9 cellular contexts compared by ENCODE assay signal in genomic region chr14:93430319-93430801, GRCh38. TPM values are rescaled to one million over a fixed set of nuclear protein-coding genes. Genes with fewer than 3 reads are reported as not detected.
DNase-seq lines count a peak whose midpoint lies in the region; ATAC-seq and TF ChIP-seq lines count a peak whose summit lies in the region.
"Had no signal": no experiment of that assay in that cellular context is flagged by ENCODE, and none has a peak within 500 bp of the region (broad histone marks: within the 10 kb centered on the region; RNA-seq: fewer than 3 reads in every experiment).

No MANE protein-coding gene starts in this region.

- CTCF ChIA-PET in HEK293 (lab: Yijun Ruan, JAX): interaction anchor here (0.6 kb wide), 1 partner anchor 54 kb away, joined by 3 read pairs; no protein-coding TSS in a partner anchor

- H3K4me1 Mint-ChIP-seq in activated naive CD8-positive, alpha-beta T cell treated with anti-CD3 and anti-CD28 coated beads, Interleukin-2, amount 50 U/mL, for 24 hours: no peaks in the 10 kb centered on the region
- H3K4me1 Mint-ChIP-seq in stimulated activated effector memory CD8-positive, alpha-beta T cell treated with anti-CD3 and anti-CD28 coated beads, Interleukin-12 subunit alpha, Interleukin-12 subunit beta, amount 100 ng/mL, for 72 hours: no peaks in the 10 kb centered on the region

- POLR2A ChIA-PET in HEK293 (lab: Yijun Ruan, JAX): no interaction called here

- no peaks in the 10 kb centered on the region; the same call in 1 of the 2 replicates for H3K9me3 ChIP-seq in HEK293 (ENCODE audit: control insufficient read depth, insufficient read depth, low read depth, low read length)

- H3K27me3 ChIP-seq in foreskin keratinocyte: peaks cover 33% of the 10 kb centered on the region

- peaks cover 49% of the 10 kb centered on the region for H3K27me3 Mint-ChIP-seq in activated naive CD8-positive, alpha-beta T cell treated with anti-CD3 and anti-CD28 coated beads, Interleukin-2, amount 50 U/mL, for 24 hours

- peaks cover 28% of the 10 kb centered on the region for H3K9me3 Mint-ChIP-seq in activated naive CD8-positive, alpha-beta T cell treated with anti-CD3 and anti-CD28 coated beads, Interleukin-2, amount 50 U/mL, for 24 hours
- peaks cover 12% of the 10 kb centered on the region for H3K9me3 Mint-ChIP-seq in stimulated activated effector memory CD8-positive, alpha-beta T cell treated with anti-CD3 and anti-CD28 coated beads, Interleukin-12 subunit alpha, Interleukin-12 subunit beta, amount 100 ng/mL, for 72 hours

- H3K27ac ChIP-seq in HEK293 (ENCODE audit: extremely low read depth, low read depth, low read length): no peak overlapping the region
- no peak overlapping the region for H3K27ac ChIP-seq in foreskin keratinocyte

- H3K4me3 Mint-ChIP-seq in activated naive CD8-positive, alpha-beta T cell treated with anti-CD3 and anti-CD28 coated beads, Interleukin-2, amount 50 U/mL, for 24 hours: no peak overlapping the region
- no peak overlapping the region for H3K4me3 Mint-ChIP-seq in stimulated activated effector memory CD8-positive, alpha-beta T cell treated with anti-CD3 and anti-CD28 coated beads, Interleukin-12 subunit alpha, Interleukin-12 subunit beta, amount 100 ng/mL, for 72 hours
- H3K4me3 Mint-ChIP-seq: IgD-negative memory B cell had no signal

- intact Hi-C loops in posterior cingulate gyrus (cut with DNase I): loop anchor here (1.0 to 5.0 kb wide), 2 partner anchors 97 to 223 kb away; partner anchors contain the start of genes BTBD7, GON7 and UBR7

- H3K4me3 ChIP-seq in HEK293 (ENCODE audit: low read depth, low read length): peak overlapping the region; percentile 49

- peak; percentile 12 for ATAC-seq in foreskin keratinocyte
- ATAC-seq in activated naive CD8-positive, alpha-beta T cell treated with anti-CD3 and anti-CD28 coated beads, Interleukin-2, amount 50 U/mL, for 24 hours: no peak
- no peak for ATAC-seq in stimulated activated effector memory CD8-positive, alpha-beta T cell treated with anti-CD3 and anti-CD28 coated beads, Interleukin-12 subunit alpha, Interleukin-12 subunit beta, amount 100 ng/mL, for 72 hours

- no peak overlapping the region for H3K27ac Mint-ChIP-seq in activated naive CD8-positive, alpha-beta T cell treated with anti-CD3 and anti-CD28 coated beads, Interleukin-2, amount 50 U/mL, for 24 hours
- H3K27ac Mint-ChIP-seq in stimulated activated effector memory CD8-positive, alpha-beta T cell treated with anti-CD3 and anti-CD28 coated beads, Interleukin-12 subunit alpha, Interleukin-12 subunit beta, amount 100 ng/mL, for 72 hours: no peak overlapping the region
- H3K27ac Mint-ChIP-seq: IgD-negative memory B cell had no signal

- no peaks in the 10 kb centered on the region for H3K36me3 Mint-ChIP-seq in activated naive CD8-positive, alpha-beta T cell treated with anti-CD3 and anti-CD28 coated beads, Interleukin-2, amount 50 U/mL, for 24 hours (ENCODE audit: low read depth)
- H3K36me3 Mint-ChIP-seq in stimulated activated effector memory CD8-positive, alpha-beta T cell treated with anti-CD3 and anti-CD28 coated beads, Interleukin-12 subunit alpha, Interleukin-12 subunit beta, amount 100 ng/mL, for 72 hours: no peaks in the 10 kb centered on the region

- DNase-seq in NCI-H69 (lab: John Stamatoyannopoulos, UW): peak; percentile 96
- no peak for DNase-seq in foreskin keratinocyte
- DNase-seq in posterior cingulate gyrus: peak; percentile 48 to 96 (median 78)
- DNase-seq in AML-193 (lab: John Stamatoyannopoulos, UW): no peak
- no peak for DNase-seq in activated naive CD8-positive, alpha-beta T cell treated with anti-CD3 and anti-CD28 coated beads, Interleukin-2, amount 50 U/mL, for 24 hours
- no peak for DNase-seq in activated CD4-positive, alpha-beta T cell treated with anti-CD3 and anti-CD28 coated beads, Interleukin-2, amount 50 U/mL, for 48 hours
- DNase-seq in stimulated activated effector memory CD8-positive, alpha-beta T cell treated with anti-CD3 and anti-CD28 coated beads, Interleukin-12 subunit alpha, Interleukin-12 subunit beta, amount 100 ng/mL, for 72 hours (ENCODE audit: low spot score in 2 of 2): no peak

- H3K4me1 ChIP-seq in HEK293 (ENCODE audit: control insufficient read depth, insufficient read depth, low read length): 0 out of 2 replicates have a peak, but pooled peaks cover 2% of the 10 kb centered on the region
- no peaks in the 10 kb centered on the region for H3K4me1 ChIP-seq in foreskin keratinocyte

- H3K36me3 ChIP-seq in HEK293 (ENCODE audit: control insufficient read depth in 2 of 2, insufficient read depth in 1 of 2, low read length in 2 of 2): no peaks in the 10 kb centered on the region

- no peak for TF ChIP-seq CTCF in HEK293 (tag by site-specific recombination; IDR thresholded peaks at IDR 0.05)
- TF ChIP-seq CTCF in foreskin keratinocyte (conservative IDR thresholded peaks at IDR 0.05): no peak

TF ChIP-seq in HEK293, 187 proteins besides CTCF, POLR2A, EP300 and RAD21 (continues in another document):
- 0 out of 2 replicates have a peak, but pooled peaks have one; percentile 14 for TF ChIP-seq IKZF3 (tag by site-specific recombination; IDR thresholded peaks at IDR 0.05)
- TF ChIP-seq ZBTB48 (tag by site-specific recombination; IDR thresholded peaks at IDR 0.05): peak; percentile 87
- peak; percentile 35; the same call in 1 of the 2 replicates for TF ChIP-seq ZNF660 (tag by site-specific recombination; IDR thresholded peaks at IDR 0.05)
- TF ChIP-seq ZNF585B (tag by site-specific recombination; IDR thresholded peaks at IDR 0.05): no peak
- TF ChIP-seq PRDM10 (tag by site-specific recombination; IDR thresholded peaks at IDR 0.05): peak; percentile 97
- TF ChIP-seq SP2 (tag by site-specific recombination; IDR thresholded peaks at IDR 0.05): peak; percentile 64
- 0 out of 2 replicates have a peak, but pooled peaks have one; percentile 24 for TF ChIP-seq GLIS2 (tag by site-specific recombination; IDR thresholded peaks at IDR 0.05)
- TF ChIP-seq ZNF354C (tag by site-specific recombination; IDR thresholded peaks at IDR 0.05; ENCODE audit: borderline replicate concordance, low read depth): no peak
- TF ChIP-seq EGR2 (tag by site-specific recombination; IDR thresholded peaks at IDR 0.05; ENCODE audit: low read depth): peak; percentile 33
- TF ChIP-seq ZFHX2 (tag by site-specific recombination; conservative IDR thresholded peaks at IDR 0.05): peak; percentile 76
- no peak for TF ChIP-seq ZNF10 (tag by site-specific recombination; IDR thresholded peaks at IDR 0.05)
- peak; percentile 31; the same call in 1 of the 2 replicates for TF ChIP-seq ZNF398 (tag by site-specific recombination; IDR thresholded peaks at IDR 0.05)
- TF ChIP-seq ZNF2 (tag by site-specific recombination; IDR thresholded peaks at IDR 0.05): no peak
- TF ChIP-seq ZNF335 (tag by site-specific recombination; conservative IDR thresholded peaks at IDR 0.05): peak; percentile 86
- peak; percentile 37; the same call in 1 of the 2 replicates for TF ChIP-seq ZIC2 (tag by site-specific recombination; IDR thresholded peaks at IDR 0.05)
- no peak for TF ChIP-seq ZNF366 (tag by site-specific recombination; conservative IDR thresholded peaks at IDR 0.05)
- TF ChIP-seq ZNF341 (tag by site-specific recombination; IDR thresholded peaks at IDR 0.05; ENCODE audit: low read depth): peak; percentile 79
- TF ChIP-seq ZNF610 (tag by site-specific recombination; IDR thresholded peaks at IDR 0.05; ENCODE audit: borderline replicate concordance): no peak
- TF ChIP-seq ZBTB21 (tag by site-specific recombination; IDR thresholded peaks at IDR 0.05): no peak
- no peak for TF ChIP-seq RBAK (tag by site-specific recombination; IDR thresholded peaks at IDR 0.05)
- 0 out of 2 replicates have a peak, but pooled peaks have one; percentile 9 for TF ChIP-seq ZBTB8A (tag by site-specific recombination; IDR thresholded peaks at IDR 0.05)

RNA-seq across cellular contexts. Expression of gene UNC79, which starts 0.4 kb away (rescaled TPM):
- total RNA-seq in foreskin keratinocyte: under 0.01 TPM in 2 replicates
- under 0.01 and 0.01 TPM in 2 replicates for polyA plus RNA-seq in foreskin keratinocyte
- polyA plus RNA-seq: IgD-negative memory B cell had no signal

Comparison
In these comparisons a context has a peak if more than half of its experiments do, and no peak if none do; other contexts are left out.
1. DNase-seq: peak in NCI-H69 (single experiment) and posterior cingulate gyrus (10 of 10); none in foreskin keratinocyte (0 of 2), AML-193 (0 of 2), activated naive CD8-positive, alpha-beta T cell treated with anti-CD3 and anti-CD28 coated beads, Interleukin-2, amount 50 U/mL, for 24 hours (single experiment), activated CD4-positive, alpha-beta T cell treated with anti-CD3 and anti-CD28 coated beads, Interleukin-2, amount 50 U/mL, for 48 hours (0 of 2) and stimulated activated effector memory CD8-positive, alpha-beta T cell treated with anti-CD3 and anti-CD28 coated beads, Interleukin-12 subunit alpha, Interleukin-12 subunit beta, amount 100 ng/mL, for 72 hours (0 of 2).